In genomic region chrX:318739-319578, GRCh38 we compare ENCODE assay signal across 8 cellular contexts. TPM values are rescaled to one million over a fixed set of nuclear protein-coding genes. Genes with fewer than 3 reads are reported as not detected.
DNase-seq lines count a peak whose midpoint lies in the region; ATAC-seq, FAIRE-seq and TF ChIP-seq lines count a peak whose summit lies in the region.

Gene GTPBP6, minus strand, starts transcription at chrX:318796. Its CDS starts 9 bp downstream, at chrX:318787.

- H3K4me1 Mint-ChIP-seq in activated T-helper 17 cell treated with anti-CD3 and anti-CD28 coated beads, Interleukin-2, amount 50 U/mL, for 72 hours: peaks cover 9% of the 10 kb centered on the region
- H3K4me1 Mint-ChIP-seq in osteocyte (ENCODE audit: unreplicated experiment): peaks cover 19% of the 10 kb centered on the region

- DNase-seq in ELF-1 (ENCODE audit: low read depth, low spot score) (peak; percentile 100), H54 (ENCODE audit: insufficient read length, low spot score) (peak; percentile 88), MG63 (peak; percentile 99), osteocyte (ENCODE audit: extremely low spot score, unreplicated experiment) (peak; percentile 100), tibial artery (peak; percentile 99 to 100), GOT3 (lab: John Stamatoyannopoulos, UW) (no peak)

- H3K9me3 ChIP-seq in MG63: no peaks in the 10 kb centered on the region
- no peaks in the 10 kb centered on the region for H3K9me3 ChIP-seq in gastroesophageal sphincter
- H3K9me3 ChIP-seq in tibial artery: no peaks in the 10 kb centered on the region

- peaks cover 8% of the 10 kb centered on the region for H3K36me3 ChIP-seq in MG63
- H3K36me3 ChIP-seq in gastroesophageal sphincter: peaks cover 0 to 26% of the 10 kb centered on the region in 2 donors
- H3K36me3 ChIP-seq in tibial artery: peaks cover 11 to 23% (median 21%) of the 10 kb centered on the region in 3 donors

- H3K27me3 ChIP-seq in MG63 (peaks cover 15% of the 10 kb centered on the region), gastroesophageal sphincter (peaks cover 2% of the 10 kb centered on the region), tibial artery (peaks cover 0 to 4% of the 10 kb centered on the region in 2 donors)

- peak within 1 kb of the TSS; percentile 92 for H3K4me3 ChIP-seq in MG63
- peak within 1 kb of the TSS; percentile 68 to 83 for H3K4me3 ChIP-seq in gastroesophageal sphincter
- H3K4me3 ChIP-seq in tibial artery: peak within 1 kb of the TSS; percentile 76 to 97

- H3K4me1 ChIP-seq in gastroesophageal sphincter (peaks cover 0 to 43% (median 9%) of the 10 kb centered on the region in 3 donors), tibial artery (peaks cover 0 to 35% (median 17%) of the 10 kb centered on the region in 4 donors)

- no peaks in the 10 kb centered on the region for H3K27me3 Mint-ChIP-seq in activated T-helper 17 cell treated with anti-CD3 and anti-CD28 coated beads, Interleukin-2, amount 50 U/mL, for 72 hours
- H3K27me3 Mint-ChIP-seq in osteocyte (ENCODE audit: unreplicated experiment): no peaks in the 10 kb centered on the region

- intact Hi-C loops in tibial artery (cut with DNase I; ENCODE audit: low total_unique reads): loop anchor here (5.0 to 10.0 kb wide), 3 partner anchors 68 to 1133 kb away; partner anchors contain the start of genes ASMTL, PPP2R3B and SLC25A6

- peak within 1 kb of the TSS; percentile 43 to 98 (median 96) for H3K27ac ChIP-seq in gastroesophageal sphincter
- peak within 1 kb of the TSS; percentile 91 to 95 for H3K27ac ChIP-seq in tibial artery

- FAIRE-seq in H54 (lab: Jason Lieb, UNC): no peak

- ATAC-seq in activated T-helper 17 cell treated with anti-CD3 and anti-CD28 coated beads, Interleukin-2, amount 50 U/mL, for 72 hours (replicated peaks): peak; percentile 84
- peak; percentile 95 for ATAC-seq in gastroesophageal sphincter

- H3K4me3 Mint-ChIP-seq in activated T-helper 17 cell treated with anti-CD3 and anti-CD28 coated beads, Interleukin-2, amount 50 U/mL, for 72 hours: no peak within 1 kb of the TSS
- peak within 1 kb of the TSS; percentile 89 for H3K4me3 Mint-ChIP-seq in osteocyte (ENCODE audit: unreplicated experiment)

- H3K9me3 Mint-ChIP-seq in activated T-helper 17 cell treated with anti-CD3 and anti-CD28 coated beads, Interleukin-2, amount 50 U/mL, for 72 hours: no peaks in the 10 kb centered on the region
- H3K9me3 Mint-ChIP-seq in osteocyte (ENCODE audit: unreplicated experiment): no peaks in the 10 kb centered on the region

- TF ChIP-seq CTCF in gastroesophageal sphincter (IDR thresholded peaks at IDR 0.05): peak in 2 of 4 experiments; percentile 13 to 35
- TF ChIP-seq CTCF in osteocyte (IDR thresholded peaks at IDR 0.05): peak; percentile 24
- TF ChIP-seq CTCF in tibial artery (IDR thresholded peaks at IDR 0.05): peak in 1 of 2 experiments; percentile 28

- no peak for TF ChIP-seq EP300 in gastroesophageal sphincter (IDR thresholded peaks at IDR 0.05)

- TF ChIP-seq POLR2A in H54 (IDR thresholded peaks at IDR 0.05; ENCODE audit: low read depth, low read length): peak; percentile 69
- TF ChIP-seq POLR2A in gastroesophageal sphincter (IDR thresholded peaks at IDR 0.05): peak; percentile 59 to 69

- no CpG with 5 or more reads among the region's 97 CpGs for WGBS in gastroesophageal sphincter (ENCODE audit: low coverage in 1 of 2), 2 donors

- H3K36me3 Mint-ChIP-seq in activated T-helper 17 cell treated with anti-CD3 and anti-CD28 coated beads, Interleukin-2, amount 50 U/mL, for 72 hours (ENCODE audit: low read depth): peaks cover 25% of the 10 kb centered on the region
- H3K36me3 Mint-ChIP-seq in osteocyte (ENCODE audit: unreplicated experiment): no peaks in the 10 kb centered on the region

- peak within 1 kb of the TSS; percentile 94 for H3K27ac Mint-ChIP-seq in activated T-helper 17 cell treated with anti-CD3 and anti-CD28 coated beads, Interleukin-2, amount 50 U/mL, for 72 hours
- peak within 1 kb of the TSS; percentile 97 for H3K27ac Mint-ChIP-seq in osteocyte (ENCODE audit: unreplicated experiment)

RNA-seq across cellular contexts. Expression of gene GTPBP6, which starts in this region (rescaled TPM):
- 64.5 and 79.5 TPM in 2 replicates for total RNA-seq in MG63 (2014; rRNA removed; shearing (Covaris generic); ENCODE audit: low replicate concordance)
- total RNA-seq in activated T-helper 17 cell treated with anti-CD3 and anti-CD28 coated beads, Interleukin-2, amount 50 U/mL, for 72 hours: 10 to 100 TPM; 48.2 to 61.2 TPM
- 10 to 100 TPM; 35.3 to 53.5 (median 46.3) TPM for total RNA-seq in gastroesophageal sphincter
- total RNA-seq in osteocyte: 47.5 and 49.9 TPM in 2 replicates
